Comparison of ENCODE assay signal across 8 cellular contexts in genomic region chr6:136761227-136761922, GRCh38. TPM values are rescaled to one million over a fixed set of nuclear protein-coding genes. Genes with fewer than 3 reads are reported as not detected.
DNase-seq lines count a peak whose midpoint lies in the region; ATAC-seq and TF ChIP-seq lines count a peak whose summit lies in the region.

No MANE protein-coding gene starts in this region.

- H3K23ac ChIP-seq in IMR-90 (ENCODE audit: low read depth, low read length) = peak overlapping the region; percentile 82

- no peak overlapping the region; the same call in 1 of the 2 replicates for H3K18ac ChIP-seq in IMR-90 (ENCODE audit: low read depth, low read length)

- H3K9ac ChIP-seq in IMR-90 (ENCODE audit: low read depth, low read length) (peak overlapping the region; percentile 29), mucosa of stomach (ENCODE audit: low read length) (peak overlapping the region; percentile 30)

- H2BK5ac ChIP-seq in IMR-90 (ENCODE audit: low read depth, low read length, poor library complexity, severe bottlenecking) = no peak overlapping the region

- DNase-seq in CD14-positive monocyte (ENCODE audit: low spot score) = no peak
- DNase-seq in IMR-90 = peak; percentile 36
- no peak for DNase-seq in brain microvascular endothelial cell
- no peak for DNase-seq in GM20000 (ENCODE audit: low spot score)
- no peak for DNase-seq in A172 (ENCODE audit: low spot score)
- no peak for DNase-seq in HCEC 1CT
- DNase-seq in RKO (ENCODE audit: low spot score) = no peak

- H3K9me3 Mint-ChIP-seq in CD14-positive monocyte = peaks cover 0 to 3% (median 0%) of the 10 kb centered on the region in 7 donors

- no peak overlapping the region for H4K91ac ChIP-seq in IMR-90 (ENCODE audit: insufficient read depth, low read depth, low read length)

- H4K5ac ChIP-seq in IMR-90 (ENCODE audit: low read depth, low read length) = peak overlapping the region; percentile 53

- CTCF ChIA-PET in IMR-90 (lab: Yijun Ruan, JAX) = no interaction called here

- peak overlapping the region; percentile 83 to 92 (median 88) for H3K27ac Mint-ChIP-seq in CD14-positive monocyte

- peak overlapping the region; percentile 49 for H3K14ac ChIP-seq in IMR-90 (replicated peaks; ENCODE audit: low read depth, low read length)

- ATAC-seq in IMR-90 (ENCODE audit: low read depth) = peak; percentile 59

- no peak overlapping the region for H2AK9ac ChIP-seq in IMR-90 (replicated peaks; ENCODE audit: low read depth, low read length, poor library complexity)

- TF ChIP-seq CTCF in CD14-positive monocyte (IDR thresholded peaks at IDR 0.05) (no peak), IMR-90 (conservative IDR thresholded peaks at IDR 0.05; ENCODE audit: low read depth, low read length) (no peak), brain microvascular endothelial cell (IDR thresholded peaks at IDR 0.05; ENCODE audit: low read depth, low read length, missing control alignments) (no peak), GM20000 (IDR thresholded peaks at IDR 0.05; ENCODE audit: extremely low read depth, missing control alignments) (no peak)

- in situ Hi-C loops in IMR-90 (cut with MboI; ENCODE audit: low sequenced_read_pairs) = no loop called here
- in situ Hi-C loops in brain microvascular endothelial cell (cut with HindIII; ENCODE audit: low pct_ligation_motif_present, low sequenced_read_pairs) = no loop called here

- H3K56ac ChIP-seq in IMR-90 (ENCODE audit: extremely low read depth, insufficient read depth, low read length) = no peak overlapping the region

- TF ChIP-seq POLR2A in IMR-90 (IDR thresholded peaks at IDR 0.05; ENCODE audit: low read depth, low read length) = no peak

- WGBS in IMR-90 (ENCODE audit: extremely low coverage in 2 of 2, insufficient read length in 1 of 2), 2 experiments = no CpG with 5 or more reads among the region's 9 CpGs

- H4K20me1 ChIP-seq in IMR-90 (ENCODE audit: insufficient read depth, low read length) = peaks cover 58% of the 10 kb centered on the region; the same call in 1 of the 2 replicates

- POLR2A ChIA-PET in IMR-90 (lab: Charles Lee; ENCODE audit: unreplicated experiment) = no interaction called here

- peak overlapping the region; percentile 19; the same call in 1 of the 2 replicates for H3K27ac ChIP-seq in IMR-90 (ENCODE audit: insufficient read depth, low read length)
- peak overlapping the region; percentile 29 for H3K27ac ChIP-seq in brain microvascular endothelial cell

- BruUV-seq in IMR-90 (replicated peaks; lab: Mats Ljungman, UMichigan) = no TSS peak

- H2BK120ac ChIP-seq in IMR-90 (ENCODE audit: low read depth, low read length) = peak overlapping the region; percentile 23; the same call in 1 of the 2 replicates

- peaks cover 24% of the 10 kb centered on the region for H3K9me1 ChIP-seq in IMR-90 (ENCODE audit: insufficient read depth, low read length)

- peak overlapping the region; percentile 45 for H2AFZ ChIP-seq in IMR-90 (replicated peaks; ENCODE audit: low read length, poor library complexity)

- H2BK15ac ChIP-seq in IMR-90 (ENCODE audit: low read depth, low read length) = no peak overlapping the region

- no peak for TF ChIP-seq RAD21 in IMR-90 (IDR thresholded peaks at IDR 0.05; ENCODE audit: low read length)

- peak overlapping the region; percentile 93 for H3K4me2 ChIP-seq in IMR-90 (ENCODE audit: low read depth, low read length)

- H3K4me1 ChIP-seq in IMR-90 (ENCODE audit: control insufficient read depth, insufficient read depth, low read length) (peaks cover 21% of the 10 kb centered on the region), mucosa of stomach (ENCODE audit: control insufficient read depth, insufficient read depth, low read length) (peaks cover 41% of the 10 kb centered on the region)

- peaks cover 50 to 77% of the 10 kb centered on the region in 2 experiments for H3K79me1 ChIP-seq in IMR-90 (ENCODE audit: low read depth in 1 of 2, low read length in 2 of 2)

- dilution Hi-C loops in IMR-90 (cut with HindIII; ENCODE audit: low sequenced_read_pairs, unreplicated experiment) = no loop called here

- H3K4me3 ChIP-seq in IMR-90 (ENCODE audit: insufficient read depth, low read depth, low read length) (no peak overlapping the region), brain microvascular endothelial cell (ENCODE audit: low read depth, low read length) (no peak overlapping the region), mucosa of stomach (ENCODE audit: low read length) (no peak overlapping the region)

- peak overlapping the region in 1 of 2 experiments; percentile 71; a peak in 2 of 4 replicates for H4K8ac ChIP-seq in IMR-90 (ENCODE audit: low read depth in 2 of 2, low read length in 2 of 2)

- H3K4me3 Mint-ChIP-seq in CD14-positive monocyte = peak overlapping the region; percentile 35 to 59

- no peaks in the 10 kb centered on the region for H3K36me3 ChIP-seq in IMR-90 (ENCODE audit: control insufficient read depth, insufficient read depth, low read length)
- H3K36me3 ChIP-seq in brain microvascular endothelial cell (replicated peaks) = no peaks in the 10 kb centered on the region
- no peaks in the 10 kb centered on the region for H3K36me3 ChIP-seq in mucosa of stomach (ENCODE audit: control insufficient read depth, insufficient read depth, low read length)

- H2AK5ac ChIP-seq in IMR-90 (ENCODE audit: low read depth, low read length) = no peak overlapping the region

- peaks cover 0 to 12% of the 10 kb centered on the region in 2 donors for H3K36me3 Mint-ChIP-seq in CD14-positive monocyte

- intact Hi-C loops in CD14-positive monocyte (cut with micrococcal nuclease) (no loop called here), IMR-90 (cut with micrococcal nuclease) (no loop called here)

- H3K9me3 ChIP-seq in IMR-90 (ENCODE audit: control insufficient read depth, insufficient read depth, low read length) (no peaks in the 10 kb centered on the region), mucosa of stomach (ENCODE audit: control insufficient read depth, low read length) (no peaks in the 10 kb centered on the region)

- no peaks in the 10 kb centered on the region for H3K27me3 ChIP-seq in IMR-90 (ENCODE audit: control insufficient read depth, insufficient read depth, low read length)
- no peaks in the 10 kb centered on the region for H3K27me3 ChIP-seq in brain microvascular endothelial cell (replicated peaks)
- no peaks in the 10 kb centered on the region for H3K27me3 ChIP-seq in mucosa of stomach (ENCODE audit: control insufficient read depth, insufficient read depth, low read length)

- H3K4me1 Mint-ChIP-seq in CD14-positive monocyte = peaks cover 80% of the 10 kb centered on the region

- H3K4ac ChIP-seq in IMR-90 (ENCODE audit: low read depth, low read length) = peak overlapping the region; percentile 49

- H2BK20ac ChIP-seq in IMR-90 (ENCODE audit: low read depth, low read length) = no peak overlapping the region

- H3K27me3 Mint-ChIP-seq in CD14-positive monocyte (ENCODE audit: low read depth in 3 of 3) = no peaks in the 10 kb centered on the region

TF ChIP-seq in IMR-90, 13 proteins besides CTCF, POLR2A, EP300 and RAD21:
- TF ChIP-seq ELK1 (IDR thresholded peaks at IDR 0.05; ENCODE audit: borderline replicate concordance, low read depth, low read length) (no peak), CHD1 (IDR thresholded peaks at IDR 0.05; ENCODE audit: low read depth, low read length) (no peak), MAFK (IDR thresholded peaks at IDR 0.05; ENCODE audit: low read depth, low read length) (0 out of 2 replicates have a peak, but pooled peaks have one; percentile 8), MXI1 (IDR thresholded peaks at IDR 0.05; ENCODE audit: borderline replicate concordance, low read depth, low read length) (no peak), BHLHE40 (IDR thresholded peaks at IDR 0.05; ENCODE audit: low read depth, low read length) (no peak), SMC3 (IDR thresholded peaks at IDR 0.05; ENCODE audit: low read depth, low read length) (no peak), NFE2L2 (IDR thresholded peaks at IDR 0.05; ENCODE audit: low read depth, low read length) (no peak), USF2 (IDR thresholded peaks at IDR 0.05; ENCODE audit: low read depth, low read length) (no peak), RFX5 (IDR thresholded peaks at IDR 0.05; ENCODE audit: low read depth, low read length) (no peak)

RNA-seq across cellular contexts. Expression of gene MAP3K5, which starts 30.9 kb away (rescaled TPM):
- polyA plus RNA-seq in CD14-positive monocyte (10 to 100 TPM in 1 of 2 donors, 1 to 10 TPM in 1; 9.6 to 11.1 TPM), IMR-90 (2012; rRNA removed) (4.9 and 5.4 TPM in 2 replicates)
- total RNA-seq in IMR-90 (2012; rRNA removed) = 17.2 and 17.6 TPM in 2 replicates
- 2.0 and 2.1 TPM in 2 replicates for polyA plus RNA-seq in IMR-90 (2012; cell fraction: cytosol; rRNA removed)
- 1.4 and 6.3 TPM in 2 replicates for polyA plus RNA-seq in IMR-90 (2012; cell fraction: nucleus; rRNA removed; ENCODE audit: low replicate concordance)
- total RNA-seq in A172 (2014; rRNA removed; shearing (Covaris generic)) = 0.91 and 2.0 TPM in 2 replicates
